Comparison of ENCODE assay signal across 2 cellular contexts in genomic region chr2:24009367-24009679, GRCh38.
A peak's percentile ranks its signal among the peaks of the same experiment; 100 is the strongest.
TF ChIP-seq lines count a peak whose summit lies in the region.

No MANE protein-coding gene starts in this region.

TF ChIP-seq in H1, 55 proteins besides CTCF, POLR2A, EP300 and RAD21:
- TF ChIP-seq, protein P1, sequence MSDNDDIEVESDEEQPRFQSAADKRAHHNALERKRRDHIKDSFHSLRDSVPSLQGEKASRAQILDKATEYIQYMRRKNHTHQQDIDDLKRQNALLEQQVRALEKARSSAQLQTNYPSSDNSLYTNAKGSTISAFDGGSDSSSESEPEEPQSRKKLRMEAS (IDR thresholded peaks at IDR 0.05) = peak; percentile 38; the same call in 1 of the 2 replicates
- TF ChIP-seq TBP (IDR thresholded peaks at IDR 0.05; ENCODE audit: low read depth, low read length) = no peak
- no peak for TF ChIP-seq POLR2AphosphoS5 (IDR thresholded peaks at IDR 0.05; ENCODE audit: low read depth, low read length)
- TF ChIP-seq RBBP5 (IDR thresholded peaks at IDR 0.05; ENCODE audit: borderline replicate concordance, low read depth, low read length) = no peak
- TF ChIP-seq SIX5 (IDR thresholded peaks at IDR 0.05; ENCODE audit: low read depth, low read length) = no peak

TF ChIP-seq in HepG2, 621 proteins besides CTCF, POLR2A, EP300 and RAD21:
- no peak for TF ChIP-seq AGO1 (IDR thresholded peaks at IDR 0.05; ENCODE audit: low read depth, low read length, poor library complexity, severe bottlenecking)
- peak; percentile 25; the same call in 1 of the 2 replicates for TF ChIP-seq ZFY (CRISPR knock-in tag; IDR thresholded peaks at IDR 0.05)
- TF ChIP-seq ZBTB38 (CRISPR knock-in tag; IDR thresholded peaks at IDR 0.05) = 0 out of 2 replicates have a peak, but pooled peaks have one; percentile 45
- TF ChIP-seq SETDB1 (CRISPR knock-in tag; IDR thresholded peaks at IDR 0.05; ENCODE audit: borderline replicate concordance) = no peak
- no peak for TF ChIP-seq SIN3A (IDR thresholded peaks at IDR 0.05; ENCODE audit: borderline replicate concordance, low read depth, low read length)
- TF ChIP-seq HOXA3 (CRISPR knock-in tag; IDR thresholded peaks at IDR 0.05) = peak; percentile 52; the same call in 1 of the 2 replicates
- TF ChIP-seq, protein P1 (IDR thresholded peaks at IDR 0.05) = peak; percentile 35; the same call in 1 of the 2 replicates
- 0 out of 2 replicates have a peak, but pooled peaks have one; percentile 24 for TF ChIP-seq ZNF777 (CRISPR knock-in tag; IDR thresholded peaks at IDR 0.05)
- no peak for TF ChIP-seq ZNF891 (CRISPR knock-in tag; IDR thresholded peaks at IDR 0.05)
- TF ChIP-seq SP4 (CRISPR knock-in tag; IDR thresholded peaks at IDR 0.05) = 0 out of 2 replicates have a peak, but pooled peaks have one; percentile 22
- TF ChIP-seq ZFX (CRISPR knock-in tag; IDR thresholded peaks at IDR 0.05; ENCODE audit: low read depth) = 0 out of 2 replicates have a peak, but pooled peaks have one; percentile 13
- TF ChIP-seq RORA (CRISPR knock-in tag; IDR thresholded peaks at IDR 0.05) = no peak
